In the genomic region with DNA sequence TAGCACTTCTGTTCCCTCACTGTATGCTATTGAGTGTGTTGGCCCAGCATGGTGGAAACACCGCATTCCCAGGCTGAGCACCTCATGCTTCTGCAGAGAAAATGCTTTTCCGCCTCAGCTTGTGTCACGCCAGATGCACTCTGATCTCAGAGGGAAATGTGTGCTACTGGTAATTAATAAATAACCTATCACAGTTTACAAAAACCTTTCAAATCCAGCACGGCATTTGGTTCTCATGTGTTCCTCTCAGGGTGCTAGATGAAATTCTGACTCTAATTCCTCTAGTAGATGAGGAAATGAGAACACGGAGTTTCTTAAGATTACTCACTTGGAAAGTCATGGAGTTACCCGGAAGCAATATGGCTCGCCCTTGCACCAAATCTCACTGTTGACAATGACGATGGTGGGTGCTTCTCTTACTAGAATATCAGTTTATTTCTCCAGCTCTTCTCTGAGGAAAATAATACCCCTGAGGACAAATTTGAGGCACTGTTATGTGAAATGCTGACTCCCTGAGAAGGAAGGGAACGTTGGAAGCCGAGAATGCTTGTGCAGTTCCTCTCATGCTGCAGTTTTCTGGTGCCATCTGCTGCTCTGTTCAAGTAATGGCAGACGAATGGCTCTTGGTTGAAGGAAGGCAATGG, we compare ENCODE assay signal across 1 cellular context.
TF ChIP-seq lines count a peak whose summit lies in the region.

No MANE protein-coding gene starts in this region.

TF ChIP-seq in K562, 482 proteins besides CTCF, POLR2A, EP300 and RAD21 (continued from another document and continues in another):
- TF ChIP-seq, protein P1, sequence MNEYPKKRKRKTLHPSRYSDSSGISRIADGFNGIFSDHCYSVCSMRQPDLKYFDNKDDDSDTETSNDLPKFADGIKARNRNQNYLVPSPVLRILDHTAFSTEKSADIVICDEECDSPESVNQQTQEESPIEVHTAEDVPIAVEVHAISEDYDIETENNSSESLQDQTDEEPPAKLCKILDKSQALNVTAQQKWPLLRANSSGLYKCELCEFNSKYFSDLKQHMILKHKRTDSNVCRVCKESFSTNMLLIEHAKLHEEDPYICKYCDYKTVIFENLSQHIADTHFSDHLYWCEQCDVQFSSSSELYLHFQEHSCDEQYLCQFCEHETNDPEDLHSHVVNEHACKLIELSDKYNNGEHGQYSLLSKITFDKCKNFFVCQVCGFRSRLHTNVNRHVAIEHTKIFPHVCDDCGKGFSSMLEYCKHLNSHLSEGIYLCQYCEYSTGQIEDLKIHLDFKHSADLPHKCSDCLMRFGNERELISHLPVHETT (CRISPR knock-in tag; conservative IDR thresholded peaks at IDR 0.05 in 1 of 2, IDR thresholded peaks at IDR 0.05 in 1 of 2) = no peak
- TF ChIP-seq, protein P2, sequence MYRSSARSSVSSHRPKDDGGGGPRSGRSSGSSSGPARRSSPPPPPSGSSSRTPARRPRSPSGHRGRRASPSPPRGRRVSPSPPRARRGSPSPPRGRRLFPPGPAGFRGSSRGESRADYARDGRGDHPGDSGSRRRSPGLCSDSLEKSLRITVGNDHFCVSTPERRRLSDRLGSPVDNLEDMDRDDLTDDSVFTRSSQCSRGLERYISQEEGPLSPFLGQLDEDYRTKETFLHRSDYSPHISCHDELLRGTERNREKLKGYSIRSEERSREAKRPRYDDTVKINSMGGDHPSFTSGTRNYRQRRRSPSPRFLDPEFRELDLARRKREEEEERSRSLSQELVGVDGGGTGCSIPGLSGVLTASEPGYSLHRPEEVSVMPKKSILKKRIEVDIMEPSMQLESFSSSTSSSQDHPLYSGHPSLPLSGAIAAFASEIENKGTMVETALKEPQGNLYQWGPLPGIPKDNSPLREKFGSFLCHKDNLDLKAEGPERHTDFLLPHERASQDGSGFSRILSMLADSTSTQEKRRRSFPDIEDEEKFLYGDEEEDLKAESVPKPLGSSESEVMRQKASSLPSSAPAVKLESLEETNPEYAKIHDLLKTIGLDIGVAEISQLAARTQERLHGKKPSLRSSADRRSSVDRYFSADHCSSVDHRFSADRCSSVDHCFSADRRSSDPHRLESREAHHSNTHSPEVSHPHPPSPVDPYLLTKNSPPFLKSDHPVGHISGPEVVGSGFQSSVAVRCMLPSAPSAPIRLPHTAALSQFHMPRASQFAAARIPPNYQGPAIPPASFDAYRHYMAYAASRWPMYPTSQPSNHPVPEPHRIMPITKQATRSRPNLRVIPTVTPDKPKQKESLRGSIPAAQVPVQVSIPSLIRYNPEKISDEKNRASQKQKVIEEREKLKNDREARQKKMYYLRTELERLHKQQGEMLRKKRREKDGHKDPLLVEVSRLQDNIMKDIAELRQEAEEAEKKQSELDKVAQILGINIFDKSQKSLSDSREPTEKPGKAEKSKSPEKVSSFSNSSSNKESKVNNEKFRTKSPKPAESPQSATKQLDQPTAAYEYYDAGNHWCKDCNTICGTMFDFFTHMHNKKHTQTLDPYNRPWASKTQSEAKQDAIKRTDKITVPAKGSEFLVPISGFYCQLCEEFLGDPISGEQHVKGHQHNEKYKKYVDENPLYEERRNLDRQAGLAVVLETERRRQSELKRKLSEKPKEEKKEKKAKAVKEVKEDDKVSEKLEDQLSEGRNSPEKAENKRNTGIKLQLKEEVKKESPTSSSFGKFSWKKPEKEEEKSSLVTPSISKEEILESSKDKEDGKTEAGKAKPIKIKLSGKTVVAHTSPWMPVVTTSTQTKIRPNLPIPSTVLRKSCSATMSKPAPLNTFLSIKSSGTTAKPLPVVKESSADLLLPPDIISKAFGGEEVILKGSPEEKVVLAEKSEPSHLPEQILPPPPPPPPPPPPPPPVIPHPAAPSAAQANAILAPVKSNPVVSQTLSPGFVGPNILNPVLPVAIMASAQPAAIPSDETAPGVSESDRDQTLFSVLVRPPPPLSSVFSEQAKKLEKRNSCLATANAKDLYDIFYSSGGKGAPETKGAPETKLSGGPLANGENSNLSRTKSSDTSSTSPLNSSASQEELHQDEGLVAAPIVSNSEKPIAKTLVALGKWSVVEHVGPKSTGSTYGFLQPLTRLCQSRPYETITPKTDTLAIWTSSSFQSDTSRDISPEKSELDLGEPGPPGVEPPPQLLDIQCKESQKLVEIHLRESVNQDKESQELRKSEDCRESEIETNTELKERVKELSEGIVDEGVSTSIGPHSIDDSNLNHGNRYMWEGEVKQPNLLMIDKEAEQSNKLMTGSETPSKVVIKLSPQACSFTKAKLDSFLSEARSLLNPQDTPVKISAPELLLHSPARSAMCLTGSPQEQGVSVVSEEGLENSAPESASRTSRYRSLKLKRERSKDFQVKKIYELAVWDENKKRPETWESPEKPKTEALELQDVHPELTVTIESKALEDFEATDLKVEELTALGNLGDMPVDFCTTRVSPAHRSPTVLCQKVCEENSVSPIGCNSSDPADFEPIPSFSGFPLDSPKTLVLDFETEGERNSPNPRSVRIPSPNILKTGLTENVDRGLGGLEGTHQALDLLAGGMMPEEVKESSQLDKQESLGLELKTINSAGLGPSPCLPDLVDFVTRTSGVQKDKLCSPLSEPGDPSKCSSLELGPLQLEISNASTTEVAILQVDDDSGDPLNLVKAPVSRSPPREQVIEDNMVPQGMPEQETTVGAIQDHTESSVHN (IDR thresholded peaks at IDR 0.05; ENCODE audit: borderline replicate concordance in 1 of 2, low read depth in 1 of 2) = no peak
- TF ChIP-seq HMG20B (CRISPR knock-in tag; IDR thresholded peaks at IDR 0.05) (no peak), SMC3 (conservative IDR thresholded peaks at IDR 0.05; ENCODE audit: insufficient read depth, low read depth, low read length) (peak; percentile 87), NR2C2 (CRISPR knock-in tag; IDR thresholded peaks at IDR 0.05) (no peak), NR2C2 (tag; IDR thresholded peaks at IDR 0.05) (peak; percentile 94), RAD51 (IDR thresholded peaks at IDR 0.05; ENCODE audit: borderline replicate concordance, low read depth) (no peak), ELF2 (CRISPR knock-in tag; IDR thresholded peaks at IDR 0.05) (no peak), NCOA1 (IDR thresholded peaks at IDR 0.05; ENCODE audit: low read depth) (no peak), PRMT5 (CRISPR knock-in tag; IDR thresholded peaks at IDR 0.05) (no peak), PCBP2 (IDR thresholded peaks at IDR 0.05; ENCODE audit: low read depth, low read length, poor library complexity, severe bottlenecking) (no peak), NFXL1 (CRISPR knock-in tag; IDR thresholded peaks at IDR 0.05) (no peak), LARP7 (IDR thresholded peaks at IDR 0.05) (no peak), HSF4 (CRISPR knock-in tag; IDR thresholded peaks at IDR 0.05; ENCODE audit: borderline replicate concordance) (no peak), ZNF175 (CRISPR knock-in tag; IDR thresholded peaks at IDR 0.05; ENCODE audit: low read depth) (no peak), MAFG (tag; conservative IDR thresholded peaks at IDR 0.05) (0 out of 2 replicates have a peak, but pooled peaks have one; percentile 26), POLR3A (IDR thresholded peaks at IDR 0.05; ENCODE audit: borderline replicate concordance, extremely low read depth, insufficient read depth, insufficient read length) (no peak), ATF7 (IDR thresholded peaks at IDR 0.05) (0 out of 2 replicates have a peak, but pooled peaks have one; percentile 33), ZKSCAN8 (CRISPR knock-in tag; IDR thresholded peaks at IDR 0.05) (no peak), ELF1 (tag; IDR thresholded peaks at IDR 0.05) (0 out of 2 replicates have a peak, but pooled peaks have one; percentile 45), ARID2 (IDR thresholded peaks at IDR 0.05) (peak; percentile 92), NR2C1 (IDR thresholded peaks at IDR 0.05) (peak; percentile 85), NR2C1 (tag; IDR thresholded peaks at IDR 0.05) (peak; percentile 89), FOSL1 (tag; conservative IDR thresholded peaks at IDR 0.05) (no peak), STAG1 (CRISPR knock-in tag; IDR thresholded peaks at IDR 0.05; ENCODE audit: borderline replicate concordance) (peak; percentile 95; the same call in 1 of the 2 replicates), TEAD1 (CRISPR knock-in tag; IDR thresholded peaks at IDR 0.05) (0 out of 4 replicates have a peak, but pooled peaks of 1 of the 2 experiments have one; percentile 25)
- TF ChIP-seq, protein P3, sequence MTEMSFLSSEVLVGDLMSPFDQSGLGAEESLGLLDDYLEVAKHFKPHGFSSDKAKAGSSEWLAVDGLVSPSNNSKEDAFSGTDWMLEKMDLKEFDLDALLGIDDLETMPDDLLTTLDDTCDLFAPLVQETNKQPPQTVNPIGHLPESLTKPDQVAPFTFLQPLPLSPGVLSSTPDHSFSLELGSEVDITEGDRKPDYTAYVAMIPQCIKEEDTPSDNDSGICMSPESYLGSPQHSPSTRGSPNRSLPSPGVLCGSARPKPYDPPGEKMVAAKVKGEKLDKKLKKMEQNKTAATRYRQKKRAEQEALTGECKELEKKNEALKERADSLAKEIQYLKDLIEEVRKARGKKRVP (CRISPR knock-in tag; IDR thresholded peaks at IDR 0.05) = no peak
- TF ChIP-seq, protein P4, sequence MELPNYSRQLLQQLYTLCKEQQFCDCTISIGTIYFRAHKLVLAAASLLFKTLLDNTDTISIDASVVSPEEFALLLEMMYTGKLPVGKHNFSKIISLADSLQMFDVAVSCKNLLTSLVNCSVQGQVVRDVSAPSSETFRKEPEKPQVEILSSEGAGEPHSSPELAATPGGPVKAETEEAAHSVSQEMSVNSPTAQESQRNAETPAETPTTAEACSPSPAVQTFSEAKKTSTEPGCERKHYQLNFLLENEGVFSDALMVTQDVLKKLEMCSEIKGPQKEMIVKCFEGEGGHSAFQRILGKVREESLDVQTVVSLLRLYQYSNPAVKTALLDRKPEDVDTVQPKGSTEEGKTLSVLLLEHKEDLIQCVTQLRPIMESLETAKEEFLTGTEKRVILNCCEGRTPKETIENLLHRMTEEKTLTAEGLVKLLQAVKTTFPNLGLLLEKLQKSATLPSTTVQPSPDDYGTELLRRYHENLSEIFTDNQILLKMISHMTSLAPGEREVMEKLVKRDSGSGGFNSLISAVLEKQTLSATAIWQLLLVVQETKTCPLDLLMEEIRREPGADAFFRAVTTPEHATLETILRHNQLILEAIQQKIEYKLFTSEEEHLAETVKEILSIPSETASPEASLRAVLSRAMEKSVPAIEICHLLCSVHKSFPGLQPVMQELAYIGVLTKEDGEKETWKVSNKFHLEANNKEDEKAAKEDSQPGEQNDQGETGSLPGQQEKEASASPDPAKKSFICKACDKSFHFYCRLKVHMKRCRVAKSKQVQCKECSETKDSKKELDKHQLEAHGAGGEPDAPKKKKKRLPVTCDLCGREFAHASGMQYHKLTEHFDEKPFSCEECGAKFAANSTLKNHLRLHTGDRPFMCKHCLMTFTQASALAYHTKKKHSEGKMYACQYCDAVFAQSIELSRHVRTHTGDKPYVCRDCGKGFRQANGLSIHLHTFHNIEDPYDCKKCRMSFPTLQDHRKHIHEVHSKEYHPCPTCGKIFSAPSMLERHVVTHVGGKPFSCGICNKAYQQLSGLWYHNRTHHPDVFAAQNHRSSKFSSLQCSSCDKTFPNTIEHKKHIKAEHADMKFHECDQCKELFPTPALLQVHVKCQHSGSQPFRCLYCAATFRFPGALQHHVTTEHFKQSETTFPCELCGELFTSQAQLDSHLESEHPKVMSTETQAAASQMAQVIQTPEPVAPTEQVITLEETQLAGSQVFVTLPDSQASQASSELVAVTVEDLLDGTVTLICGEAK (IDR thresholded peaks at IDR 0.05) = peak; percentile 46
- TF ChIP-seq, protein P4 (CRISPR knock-in tag; IDR thresholded peaks at IDR 0.05) = no peak
- TF ChIP-seq, protein P5, sequence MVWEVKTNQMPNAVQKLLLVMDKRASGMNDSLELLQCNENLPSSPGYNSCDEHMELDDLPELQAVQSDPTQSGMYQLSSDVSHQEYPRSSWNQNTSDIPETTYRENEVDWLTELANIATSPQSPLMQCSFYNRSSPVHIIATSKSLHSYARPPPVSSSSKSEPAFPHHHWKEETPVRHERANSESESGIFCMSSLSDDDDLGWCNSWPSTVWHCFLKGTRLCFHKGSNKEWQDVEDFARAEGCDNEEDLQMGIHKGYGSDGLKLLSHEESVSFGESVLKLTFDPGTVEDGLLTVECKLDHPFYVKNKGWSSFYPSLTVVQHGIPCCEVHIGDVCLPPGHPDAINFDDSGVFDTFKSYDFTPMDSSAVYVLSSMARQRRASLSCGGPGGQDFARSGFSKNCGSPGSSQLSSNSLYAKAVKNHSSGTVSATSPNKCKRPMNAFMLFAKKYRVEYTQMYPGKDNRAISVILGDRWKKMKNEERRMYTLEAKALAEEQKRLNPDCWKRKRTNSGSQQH (CRISPR knock-in tag; IDR thresholded peaks at IDR 0.05) = no peak
- TF ChIP-seq, protein P6, sequence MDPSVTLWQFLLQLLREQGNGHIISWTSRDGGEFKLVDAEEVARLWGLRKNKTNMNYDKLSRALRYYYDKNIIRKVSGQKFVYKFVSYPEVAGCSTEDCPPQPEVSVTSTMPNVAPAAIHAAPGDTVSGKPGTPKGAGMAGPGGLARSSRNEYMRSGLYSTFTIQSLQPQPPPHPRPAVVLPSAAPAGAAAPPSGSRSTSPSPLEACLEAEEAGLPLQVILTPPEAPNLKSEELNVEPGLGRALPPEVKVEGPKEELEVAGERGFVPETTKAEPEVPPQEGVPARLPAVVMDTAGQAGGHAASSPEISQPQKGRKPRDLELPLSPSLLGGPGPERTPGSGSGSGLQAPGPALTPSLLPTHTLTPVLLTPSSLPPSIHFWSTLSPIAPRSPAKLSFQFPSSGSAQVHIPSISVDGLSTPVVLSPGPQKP (CRISPR knock-in tag; IDR thresholded peaks at IDR 0.05) = no peak
